8 cellular contexts compared by ENCODE assay signal in the genomic region with DNA sequence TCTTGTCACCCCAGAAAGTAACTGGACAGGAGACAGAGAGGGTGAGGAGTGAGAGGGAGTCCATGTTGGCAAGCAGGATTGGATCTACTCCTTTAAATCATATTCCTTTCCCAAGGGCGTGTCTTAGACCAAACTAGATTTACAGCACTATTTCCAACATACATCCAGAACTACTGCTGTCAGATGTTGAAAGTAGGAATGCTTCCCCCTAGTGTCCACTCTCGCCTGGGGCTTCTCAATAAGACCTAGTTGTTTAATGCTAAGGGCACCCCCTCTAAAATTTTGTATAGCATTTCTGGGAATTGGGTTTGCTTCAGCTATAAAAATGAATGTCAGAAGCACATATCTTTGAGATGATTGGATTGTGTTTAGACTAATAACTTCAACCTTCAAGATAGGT. TPM values are rescaled to one million over a fixed set of nuclear protein-coding genes. Genes with fewer than 3 reads are reported as not detected.
A peak's percentile ranks its signal among the peaks of the same experiment; 100 is the strongest.
DNase-seq lines count a peak whose midpoint lies in the region; ATAC-seq and TF ChIP-seq lines count a peak whose summit lies in the region.

No MANE protein-coding gene starts in this region.

- no peak overlapping the region for H3K9ac ChIP-seq in OCI-LY1 (ENCODE audit: low read length)

- ATAC-seq in upper lobe of left lung (ENCODE audit: low FRiP score in 2 of 2), result no peak

- H3K36me3 ChIP-seq in OCI-LY1 (ENCODE audit: insufficient read depth, low read length) (peaks cover 79% of the 10 kb centered on the region), upper lobe of left lung (peaks cover 0 to 43% (median 6%) of the 10 kb centered on the region in 4 donors)

- TF ChIP-seq CTCF in AG04450 (IDR thresholded peaks at IDR 0.05; ENCODE audit: low read depth, low read length) (peak; percentile 60), OCI-LY1 (IDR thresholded peaks at IDR 0.05; ENCODE audit: low read length) (peak; percentile 33; the same call in 1 of the 2 replicates), chondrocyte (IDR thresholded peaks at IDR 0.05) (peak; percentile 76), upper lobe of left lung (IDR thresholded peaks at IDR 0.05) (peak in 3 of 6 experiments; percentile 25 to 34 (median 29))

- H3K27me3 ChIP-seq in AG04450 (ENCODE audit: control insufficient read depth, insufficient read depth, low read length) (no peaks in the 10 kb centered on the region), OCI-LY1 (ENCODE audit: insufficient read depth, low read length) (no peaks in the 10 kb centered on the region), upper lobe of left lung (no peaks in the 10 kb centered on the region)

- H3K4me2 ChIP-seq in OCI-LY1 (ENCODE audit: low read length), result no peak overlapping the region

- TF ChIP-seq POLR2A in upper lobe of left lung (IDR thresholded peaks at IDR 0.05), result no peak

- DNase-seq in AG04450 (ENCODE audit: low read depth, low spot score) (peak; percentile 29), G401 (ENCODE audit: low spot score) (peak; percentile 37), chondrocyte (ENCODE audit: low spot score) (no peak), lung microvascular endothelial cell (ENCODE audit: low read depth in 2 of 2) (peak; percentile 74 to 79), C1 segment of cervical spinal cord (lab: John Stamatoyannopoulos, UW) (no peak), UCSD-AML1 (lab: John Stamatoyannopoulos, UW; ENCODE audit: unreplicated experiment) (no peak), upper lobe of left lung (no peak)

- POLR2A ChIA-PET in AG04450 (lab: Yijun Ruan, JAX), result no interaction called here

- no peak overlapping the region for H3K27ac Mint-ChIP-seq in chondrocyte (ENCODE audit: unreplicated experiment)

- H3F3A ChIP-seq in OCI-LY1 (ENCODE audit: insufficient read depth, low read length), result no peaks in the 10 kb centered on the region

- 28 to 83% methylated on average over 2 of the region's 2 CpGs for WGBS in upper lobe of left lung, 2 donors

- CTCF ChIA-PET in AG04450 (lab: Charles Lee), result interaction anchor here (0.7 to 3.5 kb wide), 4 partner anchors 9 to 240 kb away, joined by 3 to 26 read pairs (median 6); no protein-coding TSS in a partner anchor

- no peak overlapping the region for H3K4me3 ChIP-seq in AG04450 (ENCODE audit: low read depth, low read length)
- no peak overlapping the region for H3K4me3 ChIP-seq in OCI-LY1 (ENCODE audit: low read depth, low read length, poor library complexity, severe bottlenecking)
- no peak overlapping the region for H3K4me3 ChIP-seq in upper lobe of left lung

- no peaks in the 10 kb centered on the region for H3K9me3 Mint-ChIP-seq in chondrocyte (ENCODE audit: low read depth)

- no peak overlapping the region for H2AFZ ChIP-seq in OCI-LY1 (ENCODE audit: low read length)

- no peak for TF ChIP-seq EP300 in upper lobe of left lung (IDR thresholded peaks at IDR 0.05)

- peaks cover 2% of the 10 kb centered on the region for H3K36me3 Mint-ChIP-seq in chondrocyte (ENCODE audit: low read depth)

- H3K4me3 Mint-ChIP-seq in chondrocyte (ENCODE audit: unreplicated experiment), result no peak overlapping the region

- no peaks in the 10 kb centered on the region for H3K9me3 ChIP-seq in AG04450 (ENCODE audit: control insufficient read depth, insufficient read depth, low read length)
- H3K9me3 ChIP-seq in OCI-LY1 (ENCODE audit: low read length), result no peaks in the 10 kb centered on the region
- no peaks in the 10 kb centered on the region for H3K9me3 ChIP-seq in upper lobe of left lung

- no peaks in the 10 kb centered on the region for H4K20me1 ChIP-seq in OCI-LY1 (ENCODE audit: insufficient read depth, low read length)

- in situ Hi-C loops in G401 (cut with HindIII; ENCODE audit: low sequenced_read_pairs), result no loop called here

- H3K4me1 ChIP-seq in OCI-LY1 (ENCODE audit: insufficient read depth, low read length, severe bottlenecking) (peaks cover 12% of the 10 kb centered on the region), upper lobe of left lung (peaks cover 0 to 4% (median 0%) of the 10 kb centered on the region in 4 donors)

- H3K79me2 ChIP-seq in OCI-LY1 (ENCODE audit: insufficient read depth, low read length), result no peaks in the 10 kb centered on the region

- H3K27me3 Mint-ChIP-seq in chondrocyte (ENCODE audit: low read depth), result no peaks in the 10 kb centered on the region

- H3K9me2 ChIP-seq in OCI-LY1 (ENCODE audit: low read depth, low read length), result no peaks in the 10 kb centered on the region

- H3K4me1 Mint-ChIP-seq in chondrocyte (ENCODE audit: low read depth), result no peaks in the 10 kb centered on the region

- H3K27ac ChIP-seq in AG04450 (ENCODE audit: low read depth, low read length) (no peak overlapping the region), OCI-LY1 (ENCODE audit: low read depth, low read length, poor library complexity, severe bottlenecking) (no peak overlapping the region), upper lobe of left lung (no peak overlapping the region)

RNA-seq across cellular contexts. Expression of gene OFD1, which starts 13.3 kb away (rescaled TPM):
- polyA plus RNA-seq in AG04450 (2011; rRNA removed), result 9.9 and 14.1 TPM in 2 replicates
- polyA minus RNA-seq in AG04450 (2011; rRNA and poly(A)+ RNA removed), result 7.9 and 9.9 TPM in 2 replicates
- total RNA-seq in G401 (2014; rRNA removed; shearing (Covaris generic)), result 17.0 and 26.9 TPM in 2 replicates
- total RNA-seq in chondrocyte, result 17.8 to 19.4 TPM (median 18.1 TPM) in 3 replicates
- total RNA-seq in lung microvascular endothelial cell, result 4.6 and 5.6 TPM in 2 replicates
- 10 to 100 TPM; 19.2 to 98.5 (median 37.0) TPM for total RNA-seq in upper lobe of left lung

RNA-seq across cellular contexts. Expression of gene TRAPPC2, which starts 13.4 kb away (rescaled TPM):
- 9.7 and 11.1 TPM in 2 replicates for polyA plus RNA-seq in AG04450 (2011; rRNA removed)
- polyA minus RNA-seq in AG04450 (2011; rRNA and poly(A)+ RNA removed), result 8.6 and 12.7 TPM in 2 replicates
- total RNA-seq in G401 (2014; rRNA removed; shearing (Covaris generic)), result 17.2 and 17.6 TPM in 2 replicates
- 15.4 to 17.3 TPM (median 15.9 TPM) in 3 replicates for total RNA-seq in chondrocyte
- total RNA-seq in lung microvascular endothelial cell, result 10.9 TPM in 2 replicates
- 10 to 100 TPM in 4 of 6 donors, 1 to 10 TPM in 2; 6.3 to 18.0 (median 12.7) TPM for total RNA-seq in upper lobe of left lung

RNA-seq across cellular contexts. Expression of gene RAB9A, which starts 58.9 kb away (rescaled TPM):
- polyA plus RNA-seq in AG04450 (2011; rRNA removed), result 27.9 and 41.7 TPM in 2 replicates
- polyA minus RNA-seq in AG04450 (2011; rRNA and poly(A)+ RNA removed), result 7.9 and 10.6 TPM in 2 replicates
- 62.5 and 92.6 TPM in 2 replicates for total RNA-seq in G401 (2014; rRNA removed; shearing (Covaris generic))
- total RNA-seq in chondrocyte (18.8 to 31.3 TPM (median 29.2 TPM) in 3 replicates), lung microvascular endothelial cell (14.4 and 17.5 TPM in 2 replicates), upper lobe of left lung (10 to 100 TPM; 12.6 to 38.4 (median 29.1) TPM)

Comparison
In these comparisons a context has a peak if more than half of its experiments do, and no peak if none do; other contexts are left out.
1. DNase-seq: peak in AG04450 (single experiment), G401 (single experiment) and lung microvascular endothelial cell (2 of 2); none in chondrocyte (single experiment), C1 segment of cervical spinal cord (0 of 14), UCSD-AML1 (single experiment) and upper lobe of left lung (0 of 2).